Comparison of ENCODE assay signal across 22 cellular contexts in genomic region chr2:180776924-180777323, GRCh38.
A peak's percentile ranks its signal among the peaks of the same experiment; 100 is the strongest.
DNase-seq lines count a peak whose midpoint lies in the region; TF ChIP-seq lines count a peak whose summit lies in the region.
"Had no signal": no experiment of that assay in that cellular context is flagged by ENCODE, and none has a peak within 500 bp of the region (broad histone marks: within the 10 kb centered on the region; RNA-seq: fewer than 3 reads in every experiment).

No MANE protein-coding gene starts in this region.

- intact Hi-C loops in thyroid gland (cut with DNase I), result no loop called here
- intact Hi-C loops in esophagus squamous epithelium (cut with DNase I), result no loop called here

- no peak for TF ChIP-seq CTCF in AG10803 (conservative IDR thresholded peaks at IDR 0.05; ENCODE audit: low read length)
- TF ChIP-seq CTCF in fibroblast of pulmonary artery (IDR thresholded peaks at IDR 0.05; ENCODE audit: low read length, missing control alignments), result no peak
- TF ChIP-seq CTCF in thyroid gland (IDR thresholded peaks at IDR 0.05), result no peak
- no peak for TF ChIP-seq CTCF in esophagus squamous epithelium (IDR thresholded peaks at IDR 0.05)

- no peaks in the 10 kb centered on the region for H3K9me3 ChIP-seq in HAP-1
- H3K9me3 ChIP-seq in thyroid gland, result no peaks in the 10 kb centered on the region
- no peaks in the 10 kb centered on the region for H3K9me3 ChIP-seq in esophagus squamous epithelium
- H3K9me3 ChIP-seq: neutrophil, SJSA1 had no signal

- DNase-seq in AG10803 (ENCODE audit: low read depth) (peak; percentile 21), HAP-1 (ENCODE audit: low spot score in 2 of 2) (peak; percentile 12 to 64), NCI-H526 treated with DMSO at 0.1 percent for 48 hours (lab: John Stamatoyannopoulos, UW) (peak; percentile 87), fibroblast of pulmonary artery (ENCODE audit: low read depth) (peak; percentile 20), hepatic stellate cell (ENCODE audit: low spot score) (no peak), dermis blood vessel endothelial cell (no peak), thyroid gland (no peak), esophagus squamous epithelium (lab: John Stamatoyannopoulos, UW) (no peak)
- DNase-seq: activated CD4-positive, alpha-beta T cell treated with anti-CD3 and anti-CD28 coated beads for 36 hours; activated naive CD4-positive, alpha-beta T cell treated with Interleukin-2 at 50 U/mL for 16 hours; activated T-cell treated with anti-CD3 and anti-CD28 coated beads, Interleukin-2, amount 50 U/mL, for 4 hours; amniotic stem cell; CD4-positive, CD25-positive, alpha-beta regulatory T cell; head of caudate nucleus; left colon; NCI-H1092 treated with DMSO at 0.1 percent for 48 hours; NCI-H2081 treated with DMSO at 0.1 percent for 48 hours; stimulated activated CD8-positive, alpha-beta memory T cell treated with anti-CD3 and anti-CD28 coated beads, Interleukin-4, amount 100 ng/mL, for 48 hours; T-helper 17 cell; trophoblast cell had no signal

- no peaks in the 10 kb centered on the region for H3K27me3 ChIP-seq in HAP-1 (ENCODE audit: low read depth)
- no peaks in the 10 kb centered on the region for H3K27me3 ChIP-seq in thyroid gland
- no peaks in the 10 kb centered on the region for H3K27me3 ChIP-seq in esophagus squamous epithelium
- H3K27me3 ChIP-seq: neutrophil, SJSA1 had no signal

- no peaks in the 10 kb centered on the region for H3K36me3 ChIP-seq in HAP-1 (replicated peaks)
- no peaks in the 10 kb centered on the region for H3K36me3 ChIP-seq in thyroid gland
- no peaks in the 10 kb centered on the region for H3K36me3 ChIP-seq in esophagus squamous epithelium
- H3K36me3 ChIP-seq: neutrophil, SJSA1 had no signal

- H3K4me1 ChIP-seq in HAP-1 (peaks cover 16% of the 10 kb centered on the region), thyroid gland (no peaks in the 10 kb centered on the region), esophagus squamous epithelium (no peaks in the 10 kb centered on the region)
- H3K4me1 ChIP-seq: SJSA1 had no signal

- H3K27ac ChIP-seq in thyroid gland (no peak overlapping the region), esophagus squamous epithelium (no peak overlapping the region)
- H3K27ac ChIP-seq: neutrophil, SJSA1 had no signal

- H3K4me3 ChIP-seq in AG10803 (ENCODE audit: low read length) (no peak overlapping the region), HAP-1 (no peak overlapping the region), fibroblast of pulmonary artery (replicated peaks; ENCODE audit: low read depth, low read length) (no peak overlapping the region), thyroid gland (replicated peaks in 1 of 3) (no peak overlapping the region), esophagus squamous epithelium (no peak overlapping the region)
- H3K4me3 ChIP-seq: SJSA1 had no signal

- in situ Hi-C loops in HAP-1 (cut with MboI; ENCODE audit: low sequenced_read_pairs), result no loop called here

- TF ChIP-seq POLR2A in thyroid gland (IDR thresholded peaks at IDR 0.05) (no peak), esophagus squamous epithelium (IDR thresholded peaks at IDR 0.05) (no peak)

Comparison
In these comparisons a context has a peak if more than half of its experiments do, and no peak if none do; other contexts are left out.
1. DNase-seq: peak in AG10803 (single experiment), HAP-1 (2 of 2), NCI-H526 treated with DMSO at 0.1 percent for 48 hours (single experiment) and fibroblast of pulmonary artery (single experiment); none in hepatic stellate cell (single experiment), dermis blood vessel endothelial cell (single experiment), thyroid gland (0 of 2) and esophagus squamous epithelium (single experiment).